25 cellular contexts compared by ENCODE assay signal in the genomic region with DNA sequence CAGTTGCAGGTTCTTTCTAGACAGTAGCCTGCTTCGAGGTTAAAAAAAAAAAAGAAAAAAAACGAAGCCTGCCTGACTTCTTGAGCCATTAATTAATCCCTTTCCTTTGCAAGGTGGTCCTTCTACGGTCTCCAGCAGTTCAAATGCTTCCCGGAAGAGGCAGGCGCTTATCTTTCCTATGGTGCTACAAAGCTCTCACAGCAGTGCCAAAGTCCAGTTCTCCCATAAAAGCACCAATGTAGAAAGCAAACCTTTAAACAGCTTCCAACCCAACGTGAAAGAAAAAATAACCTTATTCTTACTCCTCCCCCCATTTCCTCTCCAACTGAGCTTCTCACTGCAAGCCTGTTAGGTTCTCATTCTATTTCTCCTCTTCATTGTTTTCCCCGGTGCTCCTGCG.
"Had no signal": no experiment of that assay in that cellular context is flagged by ENCODE, and none has a peak within 500 bp of the region (broad histone marks: within the 10 kb centered on the region; RNA-seq: fewer than 3 reads in every experiment).

No MANE protein-coding gene starts in this region.

- H3K27me3 ChIP-seq: cardiac muscle cell, esophagus muscularis mucosa, foreskin keratinocyte, gastroesophageal sphincter, left lung, tibial nerve had no signal

- H3K36me3 ChIP-seq: cardiac muscle cell, esophagus muscularis mucosa, gastroesophageal sphincter, left lung, thoracic aorta, tibial nerve had no signal

- H3K4me3 Mint-ChIP-seq: central memory CD8-positive, alpha-beta T cell; stimulated activated naive B cell treated with anti-CD40 and anti-IgM and Interleukin-4, amounts not matched to agents 10 μg/mL and 1 μg/mL and 100 μg/mL, for 72 hours; stimulated activated naive CD8-positive, alpha-beta T cell treated with anti-CD3 and anti-CD28 coated beads, Interleukin-15, Interleukin-2, amounts not matched to agents 100 ng/mL and 50 ng/mL, for 24 hours had no signal

- H3K27me3 Mint-ChIP-seq: central memory CD8-positive, alpha-beta T cell; stimulated activated naive B cell treated with anti-CD40 and anti-IgM and Interleukin-4, amounts not matched to agents 10 μg/mL and 1 μg/mL and 100 μg/mL, for 72 hours had no signal

- H3K4me3 ChIP-seq: cardiac muscle cell, coronary artery, esophagus muscularis mucosa, gastroesophageal sphincter, left lung, psoas muscle, skin epidermis, thoracic aorta, tibial nerve had no signal

- H3K9me3 ChIP-seq: esophagus muscularis mucosa, gastroesophageal sphincter, left lung, psoas muscle, thoracic aorta, tibial nerve had no signal

- DNase-seq: dermis blood vessel endothelial cell; effector memory CD4-positive, alpha-beta T cell; foreskin keratinocyte; glutamatergic neuron; left lung; mesenchymal stem cell; midbrain; naive thymus-derived CD4-positive, alpha-beta T cell; nucleus accumbens; psoas muscle; right cardiac atrium; stimulated activated CD4-positive, alpha-beta T cell treated with anti-CD3 and anti-CD28 coated beads, Interleukin-15, amount 100 ng/mL, for 24 hours; stimulated activated CD4-positive, alpha-beta T cell treated with anti-CD3 and anti-CD28 coated beads, Interleukin-2, amount 100 ng/mL, for 48 hours; stimulated activated naive B cell treated with anti-CD40 and anti-IgM and Interleukin-4, amounts not matched to agents 10 μg/mL and 1 μg/mL and 100 μg/mL, for 72 hours had no signal

- H3K36me3 Mint-ChIP-seq: naive thymus-derived CD4-positive, alpha-beta T cell; stimulated activated naive B cell treated with anti-CD40 and anti-IgM and Interleukin-4, amounts not matched to agents 10 μg/mL and 1 μg/mL and 100 μg/mL, for 72 hours had no signal

- H3K27ac ChIP-seq: cardiac muscle cell, coronary artery, esophagus muscularis mucosa, foreskin keratinocyte, gastroesophageal sphincter, left lung, psoas muscle, skin epidermis, thoracic aorta, tibial nerve had no signal

- H3K4me1 Mint-ChIP-seq: central memory CD8-positive, alpha-beta T cell; naive thymus-derived CD4-positive, alpha-beta T cell; stimulated activated naive B cell treated with anti-CD40 and anti-IgM and Interleukin-4, amounts not matched to agents 10 μg/mL and 1 μg/mL and 100 μg/mL, for 72 hours had no signal

- H3K4me1 ChIP-seq: foreskin keratinocyte, gastroesophageal sphincter, left lung, psoas muscle, tibial nerve had no signal

- H3K27ac Mint-ChIP-seq: naive thymus-derived CD4-positive, alpha-beta T cell; stimulated activated naive B cell treated with anti-CD40 and anti-IgM and Interleukin-4, amounts not matched to agents 10 μg/mL and 1 μg/mL and 100 μg/mL, for 72 hours; stimulated activated naive CD8-positive, alpha-beta T cell treated with anti-CD3 and anti-CD28 coated beads, Interleukin-15, Interleukin-2, amounts not matched to agents 100 ng/mL and 50 ng/mL, for 24 hours had no signal

- FAIRE-seq: endothelial cell of umbilical vein, keratinocyte had no signal
